Comparison of ENCODE assay signal across 16 cellular contexts in genomic region chr10:129730993-129731325, GRCh38.
DNase-seq lines count a peak whose midpoint lies in the region; ATAC-seq and TF ChIP-seq lines count a peak whose summit lies in the region.
"Had no signal": no experiment of that assay in that cellular context is flagged by ENCODE, and none has a peak within 500 bp of the region (broad histone marks: within the 10 kb centered on the region; RNA-seq: fewer than 3 reads in every experiment).

No MANE protein-coding gene starts in this region.

- DNase-seq in D341Med (ENCODE audit: low spot score) (peak; percentile 5), HK-2 (ENCODE audit: unreplicated experiment) (peak; percentile 39), foreskin keratinocyte (peak; percentile 24 to 25), osteocyte (ENCODE audit: extremely low spot score, unreplicated experiment) (peak; percentile 77), COLO668 (lab: John Stamatoyannopoulos, UW; ENCODE audit: unreplicated experiment) (no peak), chondrocyte (ENCODE audit: low spot score) (no peak)
- DNase-seq in activated T-cell treated with anti-CD3 and anti-CD28 coated beads, Interleukin-2, amount 50 U/mL, for 4 hours = no peak
- DNase-seq: BE2C; CD4-positive, alpha-beta memory T cell; COR-L47; GM23248; IMR-90; KBM-7 had no signal

- H3K27ac ChIP-seq in foreskin keratinocyte = no peak overlapping the region
- H3K27ac ChIP-seq: C4-2B, GM23248 had no signal

- H3K27ac Mint-ChIP-seq in osteocyte (ENCODE audit: unreplicated experiment) = no peak overlapping the region
- H3K27ac Mint-ChIP-seq in chondrocyte (ENCODE audit: unreplicated experiment) = no peak overlapping the region
- H3K27ac Mint-ChIP-seq: CD4-positive, alpha-beta memory T cell had no signal

- H3K36me3 Mint-ChIP-seq in osteocyte (ENCODE audit: unreplicated experiment) = peaks cover 2% of the 10 kb centered on the region
- H3K36me3 Mint-ChIP-seq in activated T-cell treated with anti-CD3 and anti-CD28 coated beads, Interleukin-2, amount 50 U/mL, for 4 hours (ENCODE audit: insufficient read depth) = peaks cover 17% of the 10 kb centered on the region
- peaks cover 2% of the 10 kb centered on the region for H3K36me3 Mint-ChIP-seq in chondrocyte (ENCODE audit: low read depth)

- H3K27me3 Mint-ChIP-seq in osteocyte (ENCODE audit: unreplicated experiment) = no peaks in the 10 kb centered on the region
- H3K27me3 Mint-ChIP-seq in activated T-cell treated with anti-CD3 and anti-CD28 coated beads, Interleukin-2, amount 50 U/mL, for 4 hours (ENCODE audit: low read depth) = no peaks in the 10 kb centered on the region
- H3K27me3 Mint-ChIP-seq in chondrocyte (ENCODE audit: low read depth) = no peaks in the 10 kb centered on the region
- H3K27me3 Mint-ChIP-seq: CD4-positive, alpha-beta memory T cell had no signal

- ATAC-seq in foreskin keratinocyte (peak; percentile 34), HG02840 (IDR thresholded peaks at IDR 0.05; ENCODE audit: low FRiP score, unreplicated experiment) (no peak)
- ATAC-seq in activated T-cell treated with anti-CD3 and anti-CD28 coated beads, Interleukin-2, amount 50 U/mL, for 4 hours = no peak

- TF ChIP-seq CTCF in foreskin keratinocyte (conservative IDR thresholded peaks at IDR 0.05) = no peak
- no peak for TF ChIP-seq CTCF in osteocyte (IDR thresholded peaks at IDR 0.05)
- TF ChIP-seq CTCF in chondrocyte (IDR thresholded peaks at IDR 0.05) = no peak

- H3K9me3 Mint-ChIP-seq in osteocyte (ENCODE audit: unreplicated experiment) (peaks cover 27% of the 10 kb centered on the region), chondrocyte (ENCODE audit: low read depth) (peaks cover 18% of the 10 kb centered on the region)
- peaks cover 4% of the 10 kb centered on the region for H3K9me3 Mint-ChIP-seq in activated T-cell treated with anti-CD3 and anti-CD28 coated beads, Interleukin-2, amount 50 U/mL, for 4 hours

- no peaks in the 10 kb centered on the region for H3K4me1 ChIP-seq in foreskin keratinocyte
- H3K4me1 ChIP-seq: BE2C, HAP-1 had no signal

- H3K4me3 Mint-ChIP-seq in osteocyte (ENCODE audit: unreplicated experiment) (no peak overlapping the region), chondrocyte (ENCODE audit: unreplicated experiment) (no peak overlapping the region)
- H3K4me3 Mint-ChIP-seq in activated T-cell treated with anti-CD3 and anti-CD28 coated beads, Interleukin-2, amount 50 U/mL, for 4 hours = no peak overlapping the region
- H3K4me3 Mint-ChIP-seq: CD4-positive, alpha-beta memory T cell had no signal

- H3K4me1 Mint-ChIP-seq in osteocyte (ENCODE audit: unreplicated experiment) = no peaks in the 10 kb centered on the region
- H3K4me1 Mint-ChIP-seq in activated T-cell treated with anti-CD3 and anti-CD28 coated beads, Interleukin-2, amount 50 U/mL, for 4 hours (ENCODE audit: low read depth) = no peaks in the 10 kb centered on the region
- no peaks in the 10 kb centered on the region for H3K4me1 Mint-ChIP-seq in chondrocyte (ENCODE audit: low read depth)
- H3K4me1 Mint-ChIP-seq: CD4-positive, alpha-beta memory T cell had no signal

- no peaks in the 10 kb centered on the region for H3K27me3 ChIP-seq in foreskin keratinocyte
- H3K27me3 ChIP-seq: BE2C had no signal

Comparison
In these comparisons a context has a peak if more than half of its experiments do, and no peak if none do; other contexts are left out.
1. DNase-seq: peak in D341Med (single experiment), HK-2 (single experiment), foreskin keratinocyte (2 of 2) and osteocyte (single experiment); none in activated T-cell treated with anti-CD3 and anti-CD28 coated beads, Interleukin-2, amount 50 U/mL, for 4 hours (single experiment), COLO668 (single experiment) and chondrocyte (single experiment).